In genomic region chr1:8357329-8358101, GRCh38 we compare ENCODE assay signal across 18 cellular contexts. TPM values are rescaled to one million over a fixed set of nuclear protein-coding genes. Genes with fewer than 3 reads are reported as not detected.
DNase-seq lines count a peak whose midpoint lies in the region; ATAC-seq, FAIRE-seq and TF ChIP-seq lines count a peak whose summit lies in the region.
"Had no signal": no experiment of that assay in that cellular context is flagged by ENCODE, and none has a peak within 500 bp of the region (broad histone marks: within the 10 kb centered on the region; RNA-seq: fewer than 3 reads in every experiment).

No MANE protein-coding gene starts in this region.

- 80% methylated on average over 14 of the region's 14 CpGs for WGBS in liver
- 89% methylated on average over 6 of the region's 14 CpGs for WGBS in HepG2 (ENCODE audit: low lambda C conversion rate)
- 96 to 97% methylated on average over 13 to 14 of the region's 14 CpGs for WGBS in endodermal cell (ENCODE audit: insufficient coverage in 1 of 2, insufficient read length in 1 of 2), 2 experiments
- WGBS in neuronal stem cell (ENCODE audit: extremely low coverage in 2 of 2, insufficient read length in 2 of 2, insufficient replicate concordance in 1 of 2), 2 donors = no CpG with 5 or more reads among the region's 14 CpGs

- H3K36me3 ChIP-seq in liver (ENCODE audit: control insufficient read depth in 4 of 4, insufficient read depth in 3 of 4, low read depth in 1 of 4, low read length in 3 of 4) (peaks cover 32 to 75% (median 49%) of the 10 kb centered on the region in 4 donors), HepG2 (replicated peaks in 1 of 2; ENCODE audit: control insufficient read depth in 1 of 2, insufficient read depth in 2 of 2, low read length in 2 of 2) (peaks cover 58 to 77% of the 10 kb centered on the region in 2 experiments), endodermal cell (ENCODE audit: control insufficient read depth, insufficient read depth, low read length) (peaks cover 74% of the 10 kb centered on the region), neuronal stem cell (replicated peaks in 1 of 2; ENCODE audit: control insufficient read depth in 2 of 2, insufficient read depth in 2 of 2, low read length in 2 of 2) (peaks cover 70 to 92% of the 10 kb centered on the region in 2 donors), vagina (peaks cover 4 to 89% of the 10 kb centered on the region in 2 donors)
- H3K36me3 ChIP-seq: ovary had no signal

- no peak overlapping the region for H2BK120ac ChIP-seq in neuronal stem cell (ENCODE audit: low read depth, low read length)

- TF ChIP-seq POLR2A in HepG2 (IDR thresholded peaks at IDR 0.05; ENCODE audit: insufficient read depth in 1 of 2, low read depth in 2 of 2, low read length in 2 of 2) (no peak), vagina (IDR thresholded peaks at IDR 0.05) (no peak)

- no peak for TF ChIP-seq EP300 in HepG2 (IDR thresholded peaks at IDR 0.05; ENCODE audit: low read depth in 2 of 2, low read length in 2 of 2)
- no peak for TF ChIP-seq EP300 in HepG2 (CRISPR knock-in tag; IDR thresholded peaks at IDR 0.05; ENCODE audit: borderline replicate concordance)

- H3K9me3 Mint-ChIP-seq in endodermal cell = no peaks in the 10 kb centered on the region
- H3K9me3 Mint-ChIP-seq: IgD-negative memory B cell had no signal

- H2BK12ac ChIP-seq in neuronal stem cell (ENCODE audit: low read length) = no peak overlapping the region

- H2AFZ ChIP-seq in HepG2 (ENCODE audit: low read length) (no peak overlapping the region), neuronal stem cell (ENCODE audit: low read length) (no peak overlapping the region)
- H2AFZ ChIP-seq: PC-9 had no signal

- H3K27me3 ChIP-seq in liver (ENCODE audit: control insufficient read depth in 4 of 4, insufficient read depth in 4 of 4, low read length in 3 of 4) (no peaks in the 10 kb centered on the region), HepG2 (ENCODE audit: control insufficient read depth in 1 of 2, insufficient read depth in 2 of 2, low read length in 2 of 2) (no peaks in the 10 kb centered on the region; a peak in 1 of 5 replicates), endodermal cell (ENCODE audit: control insufficient read depth, insufficient read depth, low read length, poor library complexity, severe bottlenecking) (no peaks in the 10 kb centered on the region), neuronal stem cell (ENCODE audit: control insufficient read depth in 3 of 3, insufficient read depth in 3 of 3, low read depth in 1 of 3, low read length in 3 of 3) (no peaks in the 10 kb centered on the region), vagina (no peaks in the 10 kb centered on the region)
- H3K27me3 ChIP-seq: body of pancreas, ovary had no signal

- H3K4me2 ChIP-seq in HepG2 (ENCODE audit: low read depth, low read length) (no peak overlapping the region), neuronal stem cell (ENCODE audit: insufficient read depth, low read length, poor library complexity, severe bottlenecking) (no peak overlapping the region)
- H3K4me2 ChIP-seq: PC-9 had no signal

- H3K27ac ChIP-seq in liver (ENCODE audit: low read depth in 1 of 2, low read length in 2 of 2) (no peak overlapping the region), HepG2 (ENCODE audit: extremely low read length, insufficient read depth, low read length) (no peak overlapping the region), endodermal cell (ENCODE audit: low read depth, low read length) (no peak overlapping the region), neuronal stem cell (replicated peaks; ENCODE audit: low read length) (no peak overlapping the region), vagina (peak overlapping the region; percentile 9)
- H3K27ac ChIP-seq: ovary, PC-9 had no signal

- H3K9ac ChIP-seq in liver (ENCODE audit: low read depth in 1 of 2, low read length in 2 of 2) = no peak overlapping the region
- no peak overlapping the region for H3K9ac ChIP-seq in HepG2 (ENCODE audit: insufficient read depth, low read depth, low read length)
- no peak overlapping the region for H3K9ac ChIP-seq in endodermal cell (ENCODE audit: extremely low read depth, low read length, poor library complexity, severe bottlenecking)
- no peak overlapping the region for H3K9ac ChIP-seq in neuronal stem cell (ENCODE audit: low read depth, low read length, poor library complexity)

- H3K14ac ChIP-seq in neuronal stem cell (ENCODE audit: low read length) = peak overlapping the region; percentile 56

- no peaks in the 10 kb centered on the region for H3K27me3 Mint-ChIP-seq in endodermal cell (ENCODE audit: insufficient read depth)
- H3K27me3 Mint-ChIP-seq: CD4-positive, alpha-beta memory T cell; IgD-negative memory B cell had no signal

- ATAC-seq in HepG2 = no peak
- ATAC-seq: body of pancreas had no signal

- peaks cover 49% of the 10 kb centered on the region for H3K36me3 Mint-ChIP-seq in endodermal cell (ENCODE audit: low read depth)
- H3K36me3 Mint-ChIP-seq: IgD-negative memory B cell had no signal

- CTCF ChIA-PET in HepG2 (lab: Yijun Ruan, JAX; ENCODE audit: low intra/inter-chr PET ratio, low total read pairs) = no interaction called here

- H2BK5ac ChIP-seq in neuronal stem cell (ENCODE audit: low read length) = peak overlapping the region; percentile 10

- no peaks in the 10 kb centered on the region for H4K20me1 ChIP-seq in HepG2 (ENCODE audit: insufficient read depth, low read length)

- H3K4me3 ChIP-seq in liver (ENCODE audit: low read depth in 1 of 3, low read length in 3 of 3) = no peak overlapping the region
- no peak overlapping the region for H3K4me3 ChIP-seq in HepG2 (replicated peaks in 1 of 3; ENCODE audit: insufficient read depth in 1 of 3, low read depth in 2 of 3, low read length in 3 of 3)
- no peak overlapping the region for H3K4me3 ChIP-seq in endodermal cell (ENCODE audit: low read length)
- H3K4me3 ChIP-seq in neuronal stem cell (ENCODE audit: low read length in 2 of 2) = no peak overlapping the region
- H3K4me3 ChIP-seq in vagina = no peak overlapping the region
- H3K4me3 ChIP-seq: body of pancreas, ovary, PC-9 had no signal

- no peaks in the 10 kb centered on the region for H3K79me2 ChIP-seq in HepG2 (ENCODE audit: insufficient read depth, low read length)

- no peak for DNase-seq in HepG2 (ENCODE audit: low spot score)
- no peak for DNase-seq in endodermal cell
- DNase-seq in neuronal stem cell (ENCODE audit: low spot score) = no peak
- no peak for DNase-seq in vagina (ENCODE audit: extremely low spot score in 2 of 2)
- no peak for DNase-seq in GM13976 (ENCODE audit: low spot score)
- DNase-seq in T-helper 2 cell = no peak
- DNase-seq in NCI-H1105 (lab: John Stamatoyannopoulos, UW) = no peak
- DNase-seq: activated CD8-positive, alpha-beta memory T cell treated with anti-CD3 and anti-CD28 coated beads for 24 hours; activated gamma-delta T cell; body of pancreas; CD4-positive, alpha-beta memory T cell; DMS79 treated with DMSO at 0.1 percent for 48 hours; NCI-H2107; NCI-H748 treated with DMSO at 0.1 percent for 48 hours; PC-9 had no signal

- H3K18ac ChIP-seq in neuronal stem cell (ENCODE audit: low read length) = peak overlapping the region; percentile 71

- no peak overlapping the region for H2BK15ac ChIP-seq in neuronal stem cell (ENCODE audit: low read length)

- H4K8ac ChIP-seq in neuronal stem cell (ENCODE audit: low read depth, low read length) = peak overlapping the region; percentile 43

- H4K91ac ChIP-seq in neuronal stem cell (ENCODE audit: low read depth, low read length, poor library complexity) = no peak overlapping the region

- no peak overlapping the region for H3K4me3 Mint-ChIP-seq in endodermal cell
- H3K4me3 Mint-ChIP-seq: CD4-positive, alpha-beta memory T cell had no signal

- POLR2A ChIA-PET in HepG2 (lab: Yijun Ruan, JAX) = no interaction called here

- H3K4ac ChIP-seq in neuronal stem cell (ENCODE audit: low read length) = no peak overlapping the region

- FAIRE-seq in HepG2 (lab: Jason Lieb, UNC) = no peak

- H3K79me1 ChIP-seq in neuronal stem cell (ENCODE audit: low read depth, low read length) = peaks cover 35% of the 10 kb centered on the region

- in situ Hi-C loops in HepG2 (cut with HindIII; ENCODE audit: extremely low pct_ligation_motif_present, low pct_unique_long_range_greater_than_20kb) (no loop called here), GM13976 (cut with MboI; ENCODE audit: low sequenced_read_pairs, unreplicated experiment) (no loop called here)

- peak overlapping the region; percentile 61 for H3K27ac Mint-ChIP-seq in endodermal cell

- BruUV-seq in HepG2 (replicated peaks; lab: Mats Ljungman, UMichigan) = no TSS peak

- no peaks in the 10 kb centered on the region for H3K9me3 ChIP-seq in liver (ENCODE audit: control insufficient read depth in 4 of 4, low read length in 3 of 4)
- no peaks in the 10 kb centered on the region for H3K9me3 ChIP-seq in HepG2 (ENCODE audit: low read length)
- no peaks in the 10 kb centered on the region for H3K9me3 ChIP-seq in endodermal cell (ENCODE audit: control insufficient read depth, low read length)
- H3K9me3 ChIP-seq in neuronal stem cell (replicated peaks in 1 of 2; ENCODE audit: control insufficient read depth in 2 of 2, insufficient read depth in 1 of 2, low read depth in 1 of 2, low read length in 2 of 2) = peaks cover 0 to 3% of the 10 kb centered on the region in 2 donors
- H3K9me3 ChIP-seq in vagina = no peaks in the 10 kb centered on the region
- H3K9me3 ChIP-seq: body of pancreas, ovary had no signal

- intact Hi-C loops in HepG2 (cut with micrococcal nuclease; ENCODE audit: unreplicated experiment) (no loop called here), vagina (cut with DNase I) (no loop called here)

- peak overlapping the region; percentile 80 for H3K23ac ChIP-seq in neuronal stem cell (ENCODE audit: low read depth, low read length, poor library complexity)

- peaks cover 0 to 6% (median 3%) of the 10 kb centered on the region in 4 donors for H3K4me1 ChIP-seq in liver (ENCODE audit: control insufficient read depth in 4 of 4, insufficient read depth in 4 of 4, low read length in 3 of 4)
- no peaks in the 10 kb centered on the region for H3K4me1 ChIP-seq in HepG2 (ENCODE audit: insufficient read depth, low read length)
- no peaks in the 10 kb centered on the region for H3K4me1 ChIP-seq in endodermal cell (ENCODE audit: control insufficient read depth, insufficient read depth, low read length)
- peaks cover 0 to 3% of the 10 kb centered on the region in 2 donors for H3K4me1 ChIP-seq in neuronal stem cell (ENCODE audit: control insufficient read depth in 2 of 2, insufficient read depth in 1 of 2, low read depth in 1 of 2, low read length in 2 of 2)
- H3K4me1 ChIP-seq in vagina = no peaks in the 10 kb centered on the region
- H3K4me1 ChIP-seq: body of pancreas had no signal

- H2AK5ac ChIP-seq in neuronal stem cell (ENCODE audit: low read depth, low read length) = no peak overlapping the region

- no peak for TF ChIP-seq RAD21 in liver (IDR thresholded peaks at IDR 0.05)
- TF ChIP-seq RAD21 in HepG2 (CRISPR knock-in tag; IDR thresholded peaks at IDR 0.05) = no peak

- no peak for TF ChIP-seq CTCF in liver (IDR thresholded peaks at IDR 0.05; ENCODE audit: low read depth, low read length, missing input control)
- TF ChIP-seq CTCF in HepG2 (CRISPR knock-in tag; IDR thresholded peaks at IDR 0.05) = no peak
- TF ChIP-seq CTCF in endodermal cell (conservative IDR thresholded peaks at IDR 0.05) = no peak
- no peak for TF ChIP-seq CTCF in vagina (IDR thresholded peaks at IDR 0.05)
- TF ChIP-seq CTCF in GM13976 (IDR thresholded peaks at IDR 0.05; ENCODE audit: borderline replicate concordance, control extremely low read depth, extremely low read depth, insufficient read depth, missing control alignments) = no peak

- H3K4me1 Mint-ChIP-seq in endodermal cell = peaks cover 3% of the 10 kb centered on the region

RNA-seq across cellular contexts. Expression of gene SLC45A1, which starts 39.6 kb away (rescaled TPM):
- total RNA-seq in liver (under 1 TPM in 1 of 2 donors, not detected in 1; 0.08 TPM), HepG2 (2016; rRNA removed; fragmentation: Illumina TruSeq; extraction: Trizol) (not detected in 2 replicates), endodermal cell (under 1 TPM in 1 of 2 donors, not detected in 1; 0.42 TPM), vagina (13.8 TPM)
- polyA plus RNA-seq in liver (under 1 TPM; 0.14 to 0.29 TPM), HepG2 (2011; rRNA removed) (0.05 TPM in 1 of 2 replicates, not detected in the other)
- total RNA-seq in HepG2 (2016; cell fraction: cytosol; rRNA removed; fragmentation: Illumina TruSeq; extraction: Trizol; ENCODE audit: low read depth) = not detected in 2 replicates
- total RNA-seq in HepG2 (2016; cell fraction: insoluble cytoplasmic fraction; rRNA removed; fragmentation: Illumina TruSeq; extraction: Trizol) = not detected in 2 replicates
- total RNA-seq in HepG2 (2016; cell fraction: membrane; rRNA removed; fragmentation: Illumina TruSeq; extraction: Trizol) = not detected in 2 replicates
- total RNA-seq in HepG2 (2016; cell fraction: nucleus; rRNA removed; fragmentation: Illumina TruSeq; extraction: Trizol) = not detected in 2 replicates
- polyA plus RNA-seq in HepG2 (2011; cell fraction: cytosol; rRNA removed) = 0.03 TPM in 1 of 2 replicates, not detected in the other
- 0.09 TPM in 1 of 2 replicates, not detected in the other for polyA plus RNA-seq in HepG2 (2011; cell fraction: nucleus; rRNA removed)
- polyA plus RNA-seq in HepG2 (2012) = not detected in 2 replicates
- not detected in 2 replicates for polyA plus RNA-seq in HepG2 (2016; cell fraction: cytosol; fragmentation: Illumina TruSeq; extraction: Trizol; ENCODE audit: low read depth)
- polyA plus RNA-seq in HepG2 (2016; cell fraction: insoluble cytoplasmic fraction; fragmentation: Illumina TruSeq; extraction: Trizol; ENCODE audit: low read depth) = not detected in 2 replicates
- not detected in 2 replicates for polyA plus RNA-seq in HepG2 (2016; cell fraction: membrane; fragmentation: Illumina TruSeq; extraction: Trizol; ENCODE audit: low read depth)
- polyA plus RNA-seq in HepG2 (2016; cell fraction: nucleus; fragmentation: Illumina TruSeq; extraction: Trizol; ENCODE audit: insufficient read depth, low read depth) = not detected in 2 replicates
- polyA minus RNA-seq in HepG2 (2011; rRNA and poly(A)+ RNA removed; ENCODE audit: low replicate concordance) = not detected in 2 replicates
- polyA minus RNA-seq in HepG2 (2011; cell fraction: cytosol; rRNA and poly(A)+ RNA removed) = not detected in 2 replicates
- not detected in 2 replicates for polyA minus RNA-seq in HepG2 (2011; cell fraction: nucleus; rRNA and poly(A)+ RNA removed)
- polyA plus RNA-seq in endodermal cell (2013, experiment 1 of 2) = 2.4 TPM
- 2.3 TPM for polyA plus RNA-seq in endodermal cell (2013, experiment 2 of 2)
- 1.7 TPM for polyA plus RNA-seq in neuronal stem cell (2013, experiment 1 of 2)
- polyA plus RNA-seq in neuronal stem cell (2013, experiment 2 of 2) = 1.7 TPM

Comparison
In these comparisons a context has a peak if more than half of its experiments do, and no peak if none do; other contexts are left out.
1. RNA of gene SLC45A1, which starts 39.6 kb away (total RNA-seq): 13.8 TPM in vagina (single experiment); 0.42 TPM in endodermal cell, 0.08 TPM in liver and not detected in HepG2; every median in the first group is over 10 times any median in the second.